In the genomic region with DNA sequence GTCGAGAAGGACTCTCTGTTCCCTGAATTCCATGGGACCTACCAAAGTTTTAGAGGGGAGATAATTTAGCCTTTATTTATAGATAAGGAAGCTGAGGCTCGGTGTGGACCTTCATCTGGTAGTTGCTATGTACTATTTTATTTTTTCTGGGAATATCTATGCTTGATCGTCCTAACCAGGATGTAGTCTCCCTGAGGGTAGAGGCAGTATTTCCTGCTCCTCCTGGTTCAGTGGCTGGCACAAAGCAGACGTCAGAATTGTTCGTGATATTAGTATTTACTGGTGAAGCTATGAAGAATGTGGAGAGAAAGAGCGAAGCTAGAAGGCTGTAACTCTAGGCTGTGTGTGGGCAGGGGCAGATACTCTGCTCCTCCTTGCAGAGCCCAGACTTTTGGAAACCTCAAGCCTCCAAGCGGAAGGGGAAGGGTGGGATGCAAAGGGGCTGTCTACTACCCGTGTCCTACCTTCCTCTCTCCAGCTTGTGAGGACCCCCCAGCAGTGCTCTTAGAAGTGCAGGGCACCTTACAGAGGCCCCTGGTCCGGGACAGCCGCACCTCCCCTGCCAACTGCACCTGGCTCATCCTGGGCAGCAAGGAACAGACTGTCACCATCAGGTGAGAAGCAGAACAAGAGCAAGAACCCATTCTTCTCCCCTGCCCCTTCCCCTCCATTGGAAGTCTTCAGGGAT, we compare ENCODE assay signal across 8 cellular contexts. TPM values are rescaled to one million over a fixed set of nuclear protein-coding genes. Genes with fewer than 3 reads are reported as not detected.
DNase-seq lines count a peak whose midpoint lies in the region; ATAC-seq and TF ChIP-seq lines count a peak whose summit lies in the region.

No MANE protein-coding gene starts in this region.

- peaks cover 13% of the 10 kb centered on the region for H3K4me1 ChIP-seq in Loucy (ENCODE audit: insufficient read depth, low read length, poor library complexity, severe bottlenecking)

- H3K36me3 ChIP-seq in BJ (ENCODE audit: control insufficient read depth, insufficient read depth, low read length), result peaks cover 38% of the 10 kb centered on the region
- H3K36me3 ChIP-seq in Loucy (ENCODE audit: insufficient read depth, low read length), result peaks cover 14% of the 10 kb centered on the region; the same call in 1 of the 2 replicates

- H2AFZ ChIP-seq in Loucy (ENCODE audit: low read length), result no peak overlapping the region

- peaks cover 3% of the 10 kb centered on the region; the same call in 1 of the 2 replicates for H3K79me2 ChIP-seq in Loucy (ENCODE audit: insufficient read depth, low read length)

- H3K4me3 Mint-ChIP-seq in nephron progenitor cell, result peak overlapping the region; percentile 83

- H3K36me3 Mint-ChIP-seq in nephron progenitor cell (ENCODE audit: low read depth), result peaks cover 26% of the 10 kb centered on the region

- no peaks in the 10 kb centered on the region for H3K9me2 ChIP-seq in Loucy (replicated peaks; ENCODE audit: low read depth, low read length)

- peaks cover 4% of the 10 kb centered on the region; the same call in 1 of the 2 replicates for H3F3A ChIP-seq in Loucy (ENCODE audit: low read depth)

- H3K9me3 Mint-ChIP-seq in nephron progenitor cell, result no peaks in the 10 kb centered on the region

- peak overlapping the region; percentile 97 for H3K4me3 ChIP-seq in BJ (ENCODE audit: low read depth, low read length)
- peak overlapping the region; percentile 83 for H3K4me3 ChIP-seq in Loucy (ENCODE audit: low read length, poor library complexity, severe bottlenecking)
- H3K4me3 ChIP-seq in dorsolateral prefrontal cortex, result peak overlapping the region; percentile 61 to 98 (median 90)

- no peaks in the 10 kb centered on the region for H4K20me1 ChIP-seq in Loucy (ENCODE audit: insufficient read depth, low read length, poor library complexity, severe bottlenecking)

- H3K4me2 ChIP-seq in Loucy (ENCODE audit: low read depth, low read length, poor library complexity, severe bottlenecking), result peak overlapping the region; percentile 69

- no peaks in the 10 kb centered on the region for H3K27me3 Mint-ChIP-seq in nephron progenitor cell (ENCODE audit: low read depth, poor library complexity)

- peaks cover 27% of the 10 kb centered on the region for H3K4me1 Mint-ChIP-seq in nephron progenitor cell

- H3K9me3 ChIP-seq in Loucy (ENCODE audit: insufficient read depth, low read depth, low read length), result no peaks in the 10 kb centered on the region

- POLR2A ChIA-PET in BJ (lab: Charles Lee), result interaction anchor here (0.6 to 0.9 kb wide), 3 partner anchors 12 to 43 kb away, joined by 5 to 8 read pairs (median 6); no protein-coding TSS in a partner anchor

- DNase-seq in BJ (ENCODE audit: low read depth) (no peak), dorsolateral prefrontal cortex (no peak), nephron progenitor cell (no peak), NCI-H774 (lab: John Stamatoyannopoulos, UW) (no peak), sciatic nerve (ENCODE audit: low spot score) (no peak)

- peak overlapping the region in 48 of 59 donors; percentile 26 to 99 (median 96) for H3K27ac ChIP-seq in dorsolateral prefrontal cortex

- ATAC-seq in GM18858 (IDR thresholded peaks at IDR 0.05; ENCODE audit: unreplicated experiment), result no peak
- no peak for ATAC-seq in GM21390 (IDR thresholded peaks at IDR 0.05; ENCODE audit: unreplicated experiment)
- ATAC-seq in sciatic nerve, result no peak

- CTCF ChIA-PET in BJ (lab: Yijun Ruan, JAX), result interaction anchor here (0.6 to 5.7 kb wide), 18 partner anchors 11 to 317 kb away, joined by 3 to 95 read pairs (median 5); partner anchors contain the start of genes AJUBA and REM2

- intact Hi-C loops in dorsolateral prefrontal cortex (cut with DNase I) (loop anchor here in 1 of 2 donors (5.0 kb wide), 1 partner anchor 44 kb away; the partner anchor contains the start of gene RBM23), sciatic nerve (cut with DNase I) (no loop called here)

- H3K9ac ChIP-seq in Loucy (ENCODE audit: low read depth, low read length, poor library complexity, severe bottlenecking), result peak overlapping the region; percentile 81

- TF ChIP-seq CTCF in BJ (IDR thresholded peaks at IDR 0.05; ENCODE audit: insufficient read depth, low read depth, low read length), result no peak
- TF ChIP-seq CTCF in Loucy (conservative IDR thresholded peaks at IDR 0.05; ENCODE audit: low read length), result peak; percentile 16; the same call in 1 of the 2 replicates
- peak in 9 of 56 donors; percentile 1 to 23 (median 8) for TF ChIP-seq CTCF in dorsolateral prefrontal cortex (IDR thresholded peaks at IDR 0.05 in 54 of 56, conservative IDR thresholded peaks at IDR 0.05 in 2 of 56; ENCODE audit: low read depth in 1 of 56, partially characterized antibody in 56 of 56)
- TF ChIP-seq CTCF in nephron progenitor cell (IDR thresholded peaks at IDR 0.05), result peak; percentile 5

- H3K27me3 ChIP-seq in BJ (ENCODE audit: control insufficient read depth, insufficient read depth, low read length) (no peaks in the 10 kb centered on the region), Loucy (ENCODE audit: insufficient read depth, low read length, poor library complexity, severe bottlenecking) (no peaks in the 10 kb centered on the region), dorsolateral prefrontal cortex (peaks cover 0 to 4% (median 0%) of the 10 kb centered on the region in 45 donors)

- peak overlapping the region; percentile 53 for H3K27ac Mint-ChIP-seq in nephron progenitor cell

RNA-seq across cellular contexts. Expression of gene LRP10, which starts 1.4 kb away (rescaled TPM):
- 124 and 308 TPM in 2 replicates for polyA plus RNA-seq in BJ (2011; rRNA removed)
- 190 and 213 TPM in 2 replicates for polyA minus RNA-seq in BJ (2011; rRNA and poly(A)+ RNA removed)
- total RNA-seq in dorsolateral prefrontal cortex (10 to 100 TPM; 15.6 to 75.0 (median 31.2) TPM), sciatic nerve (106 TPM)

RNA-seq across cellular contexts. Expression of gene REM2, which starts 10.0 kb away (rescaled TPM):
- 0.05 and 0.10 TPM in 2 replicates for polyA plus RNA-seq in BJ (2011; rRNA removed)
- 0.10 and 0.43 TPM in 2 replicates for polyA minus RNA-seq in BJ (2011; rRNA and poly(A)+ RNA removed)
- total RNA-seq in dorsolateral prefrontal cortex (1 to 10 TPM in 103 of 120 experiments, under 1 TPM in 17; 0.51 to 5.3 (median 1.6) TPM), sciatic nerve (0.62 TPM)

RNA-seq across cellular contexts. Expression of gene MMP14, which starts 36.6 kb away (rescaled TPM):
- 327 and 592 TPM in 2 replicates for polyA plus RNA-seq in BJ (2011; rRNA removed)
- 176 and 229 TPM in 2 replicates for polyA minus RNA-seq in BJ (2011; rRNA and poly(A)+ RNA removed)
- total RNA-seq in dorsolateral prefrontal cortex, result 10 to 100 TPM in 49 of 120 experiments, 1 to 10 TPM in 71; 2.9 to 29.5 (median 9.1) TPM
- total RNA-seq in sciatic nerve, result 138 TPM

RNA-seq across cellular contexts. Expression of gene MRPL52, which starts 43.3 kb away (rescaled TPM):
- polyA plus RNA-seq in BJ (2011; rRNA removed), result 66.7 and 78.6 TPM in 2 replicates
- polyA minus RNA-seq in BJ (2011; rRNA and poly(A)+ RNA removed), result 14.4 and 15.7 TPM in 2 replicates
- total RNA-seq in dorsolateral prefrontal cortex (10 to 100 TPM; 37.4 to 83.2 (median 56.3) TPM), sciatic nerve (34.0 TPM)

RNA-seq across cellular contexts. Expression of gene RBM23, which starts 46.0 kb away (rescaled TPM):
- 54.1 and 60.9 TPM in 2 replicates for polyA plus RNA-seq in BJ (2011; rRNA removed)
- polyA minus RNA-seq in BJ (2011; rRNA and poly(A)+ RNA removed), result 55.6 and 56.3 TPM in 2 replicates
- 10 to 100 TPM; 54.8 to 96.7 (median 72.6) TPM for total RNA-seq in dorsolateral prefrontal cortex
- total RNA-seq in sciatic nerve, result 87.3 TPM
